ENCODE assay signal across 8 cellular contexts in the genomic region with DNA sequence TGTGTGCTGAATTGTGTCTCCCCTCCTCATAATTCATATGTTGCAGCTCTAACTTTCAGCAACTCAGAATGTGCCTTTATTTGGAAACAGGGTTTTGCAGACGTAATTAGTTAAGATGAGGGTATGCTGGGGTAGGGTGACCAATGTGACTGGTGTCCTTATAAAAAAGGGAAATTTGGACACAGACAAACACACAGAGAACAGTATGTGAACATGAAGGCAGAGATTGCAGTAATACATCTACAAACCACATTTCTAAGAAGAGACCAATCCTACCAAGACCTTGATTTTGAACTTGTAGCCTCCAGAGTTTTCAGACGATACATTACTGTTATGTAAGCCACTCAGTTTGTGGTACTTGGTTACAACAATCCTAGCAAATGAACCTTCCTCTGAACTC.
"Had no signal": no experiment of that assay in that cellular context is flagged by ENCODE, and none has a peak within 500 bp of the region (broad histone marks: within the 10 kb centered on the region; RNA-seq: fewer than 3 reads in every experiment).

No MANE protein-coding gene starts in this region.

- H3K4me3 ChIP-seq: GM12878 had no signal

- FAIRE-seq: G401.6, GM12878, GM12891, GM12892, GM18507, GM19239 had no signal

- DNase-seq: GDM1, GF-D8 had no signal
